Comparison of ENCODE assay signal across 2 cellular contexts in the genomic region with DNA sequence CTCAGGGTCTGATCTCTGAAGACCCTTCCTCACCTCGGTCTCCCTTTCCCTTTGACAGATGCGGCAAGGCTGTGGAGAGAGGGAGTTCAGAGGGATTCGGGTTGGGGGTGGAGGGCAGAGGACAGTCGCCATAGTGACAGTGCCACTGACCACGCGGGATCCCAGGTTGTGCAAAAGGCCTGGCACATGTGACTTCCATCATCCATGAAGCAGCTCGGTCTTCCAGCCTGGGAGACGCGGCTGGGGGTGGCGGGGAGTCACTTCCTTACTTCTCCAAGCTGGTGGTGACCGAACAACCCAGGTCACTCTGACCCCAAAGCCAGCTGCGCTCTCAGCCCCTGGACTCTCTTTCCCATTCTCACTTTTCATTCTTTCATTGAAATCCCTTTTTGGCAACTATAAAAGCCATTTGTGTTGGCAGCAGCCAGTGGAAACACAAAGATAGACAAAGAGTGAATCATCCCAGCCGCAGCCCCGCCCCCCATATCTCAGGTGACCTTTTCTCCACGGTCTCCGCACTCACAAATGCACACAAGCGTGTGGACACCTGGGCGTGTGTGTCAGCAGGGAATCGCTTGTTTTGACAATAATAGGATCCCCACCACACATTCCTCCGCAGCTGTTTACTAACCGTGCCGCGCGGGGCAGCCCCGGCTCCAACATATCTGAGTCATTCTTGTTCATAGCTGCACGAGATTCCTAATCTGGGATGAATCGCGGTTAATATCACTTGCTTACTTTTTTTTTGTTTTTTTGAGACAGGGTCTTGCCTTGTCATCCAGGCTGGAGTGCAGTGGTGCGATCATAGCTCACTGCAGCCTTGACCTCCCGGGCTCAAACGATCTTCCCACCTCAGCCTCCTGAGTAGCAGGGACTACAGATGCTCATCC.
TF ChIP-seq lines count a peak whose summit lies in the region.

No MANE protein-coding gene starts in this region.

TF ChIP-seq in K562, 482 proteins besides CTCF, POLR2A, EP300 and RAD21 (continued from another document and continues in another):
- TF ChIP-seq BCOR (IDR thresholded peaks at IDR 0.05) (peak; percentile 87), ZNF766 (CRISPR knock-in tag; conservative IDR thresholded peaks at IDR 0.05) (0 out of 2 replicates have a peak, but pooled peaks have one; percentile 48), MEF2D (tag; conservative IDR thresholded peaks at IDR 0.05; ENCODE audit: low read depth) (0 out of 2 replicates have a peak, but pooled peaks have one; percentile 25), SIN3A (IDR thresholded peaks at IDR 0.05; ENCODE audit: borderline replicate concordance in 2 of 2, control insufficient read depth in 1 of 2, low read depth in 2 of 2, low read length in 2 of 2) (no peak), MCM5 (IDR thresholded peaks at IDR 0.05; ENCODE audit: low read depth) (no peak), FOXJ2 (tag; IDR thresholded peaks at IDR 0.05) (peak; percentile 86), SMC3 (conservative IDR thresholded peaks at IDR 0.05; ENCODE audit: insufficient read depth, low read depth, low read length) (0 out of 2 replicates have a peak, but pooled peaks have one; percentile 13), ZNF311 (CRISPR knock-in tag; IDR thresholded peaks at IDR 0.05) (no peak), ZNF696 (CRISPR knock-in tag; conservative IDR thresholded peaks at IDR 0.05) (no peak), ELF4 (CRISPR knock-in tag; IDR thresholded peaks at IDR 0.05) (no peak; the same call in 1 of the 2 replicates), ARHGAP35 (IDR thresholded peaks at IDR 0.05; ENCODE audit: partially characterized antibody) (peak; percentile 21), EHMT2 (IDR thresholded peaks at IDR 0.05) (0 out of 2 replicates have a peak, but pooled peaks have one; percentile 8), HDAC2 (IDR thresholded peaks at IDR 0.05) (0 out of 2 replicates have a peak, but pooled peaks have one; percentile 71), ZNF561 (CRISPR knock-in tag; conservative IDR thresholded peaks at IDR 0.05) (no peak), FOXA1 (IDR thresholded peaks at IDR 0.05; ENCODE audit: borderline replicate concordance) (no peak), ADNP (tag; IDR thresholded peaks at IDR 0.05) (peak; percentile 65), HNRNPH1 (optimal IDR thresholded peaks at IDR 0.05; ENCODE audit: low read depth, low read length) (no peak), NFE2 (IDR thresholded peaks at IDR 0.05; ENCODE audit: low read depth) (peak; percentile 91), GATA2 (CRISPR knock-in tag; IDR thresholded peaks at IDR 0.05) (peak; percentile 52; the same call in 1 of the 2 replicates), NR4A1 (CRISPR knock-in tag; IDR thresholded peaks at IDR 0.05) (no peak), NR4A1 (tag; IDR thresholded peaks at IDR 0.05) (no peak), HLTF (IDR thresholded peaks at IDR 0.05) (0 out of 2 replicates have a peak, but pooled peaks have one; percentile 19), TEAD4 (IDR thresholded peaks at IDR 0.05; ENCODE audit: low read length) (0 out of 2 replicates have a peak, but pooled peaks have one; percentile 49), TEAD4 (CRISPR knock-in tag; IDR thresholded peaks at IDR 0.05; ENCODE audit: borderline replicate concordance) (no peak)
- TF ChIP-seq, protein P1, sequence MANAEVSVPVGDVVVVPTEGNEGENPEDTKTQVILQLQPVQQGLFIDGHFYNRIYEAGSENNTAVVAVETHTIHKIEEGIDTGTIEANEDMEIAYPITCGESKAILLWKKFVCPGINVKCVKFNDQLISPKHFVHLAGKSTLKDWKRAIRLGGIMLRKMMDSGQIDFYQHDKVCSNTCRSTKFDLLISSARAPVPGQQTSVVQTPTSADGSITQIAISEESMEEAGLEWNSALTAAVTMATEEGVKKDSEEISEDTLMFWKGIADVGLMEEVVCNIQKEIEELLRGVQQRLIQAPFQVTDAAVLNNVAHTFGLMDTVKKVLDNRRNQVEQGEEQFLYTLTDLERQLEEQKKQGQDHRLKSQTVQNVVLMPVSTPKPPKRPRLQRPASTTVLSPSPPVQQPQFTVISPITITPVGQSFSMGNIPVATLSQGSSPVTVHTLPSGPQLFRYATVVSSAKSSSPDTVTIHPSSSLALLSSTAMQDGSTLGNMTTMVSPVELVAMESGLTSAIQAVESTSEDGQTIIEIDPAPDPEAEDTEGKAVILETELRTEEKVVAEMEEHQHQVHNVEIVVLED (CRISPR knock-in tag; IDR thresholded peaks at IDR 0.05) = 0 out of 2 replicates have a peak, but pooled peaks have one; percentile 17

TF ChIP-seq in HepG2, 621 proteins besides CTCF, POLR2A, EP300 and RAD21 (continued from another document and continues in another):
- TF ChIP-seq ELF3 (CRISPR knock-in tag; IDR thresholded peaks at IDR 0.05) (peak; percentile 39), FOXJ3 (CRISPR knock-in tag; IDR thresholded peaks at IDR 0.05; ENCODE audit: borderline replicate concordance) (no peak), NR2F1 (CRISPR knock-in tag; IDR thresholded peaks at IDR 0.05) (no peak), FOXA3 (CRISPR knock-in tag; IDR thresholded peaks at IDR 0.05) (peak; percentile 80), SOX5 (CRISPR knock-in tag; IDR thresholded peaks at IDR 0.05; ENCODE audit: borderline replicate concordance) (peak; percentile 94), MED13 (CRISPR knock-in tag; IDR thresholded peaks at IDR 0.05) (no peak), TCF12 (IDR thresholded peaks at IDR 0.05) (no peak), TCF12 (CRISPR knock-in tag; IDR thresholded peaks at IDR 0.05) (no peak), REXO4 (CRISPR knock-in tag; IDR thresholded peaks at IDR 0.05; ENCODE audit: borderline replicate concordance) (no peak), KDM6A (CRISPR knock-in tag; IDR thresholded peaks at IDR 0.05; ENCODE audit: low read depth) (no peak), MEIS1 (CRISPR knock-in tag; IDR thresholded peaks at IDR 0.05; ENCODE audit: borderline replicate concordance) (no peak), ZNF335 (CRISPR knock-in tag; IDR thresholded peaks at IDR 0.05) (no peak), ZNF383 (CRISPR knock-in tag; IDR thresholded peaks at IDR 0.05; ENCODE audit: borderline replicate concordance) (no peak), ZNF891 (CRISPR knock-in tag; IDR thresholded peaks at IDR 0.05) (0 out of 2 replicates have a peak, but pooled peaks have one; percentile 8), ZNF253 (CRISPR knock-in tag; IDR thresholded peaks at IDR 0.05; ENCODE audit: borderline replicate concordance) (no peak), ZNF251 (CRISPR knock-in tag; IDR thresholded peaks at IDR 0.05) (no peak), ATF7 (IDR thresholded peaks at IDR 0.05) (no peak), ATF7 (CRISPR knock-in tag; IDR thresholded peaks at IDR 0.05) (no peak), ZNF878 (CRISPR knock-in tag; IDR thresholded peaks at IDR 0.05) (0 out of 2 replicates have a peak, but pooled peaks have one; percentile 32)
- TF ChIP-seq, protein P2, sequence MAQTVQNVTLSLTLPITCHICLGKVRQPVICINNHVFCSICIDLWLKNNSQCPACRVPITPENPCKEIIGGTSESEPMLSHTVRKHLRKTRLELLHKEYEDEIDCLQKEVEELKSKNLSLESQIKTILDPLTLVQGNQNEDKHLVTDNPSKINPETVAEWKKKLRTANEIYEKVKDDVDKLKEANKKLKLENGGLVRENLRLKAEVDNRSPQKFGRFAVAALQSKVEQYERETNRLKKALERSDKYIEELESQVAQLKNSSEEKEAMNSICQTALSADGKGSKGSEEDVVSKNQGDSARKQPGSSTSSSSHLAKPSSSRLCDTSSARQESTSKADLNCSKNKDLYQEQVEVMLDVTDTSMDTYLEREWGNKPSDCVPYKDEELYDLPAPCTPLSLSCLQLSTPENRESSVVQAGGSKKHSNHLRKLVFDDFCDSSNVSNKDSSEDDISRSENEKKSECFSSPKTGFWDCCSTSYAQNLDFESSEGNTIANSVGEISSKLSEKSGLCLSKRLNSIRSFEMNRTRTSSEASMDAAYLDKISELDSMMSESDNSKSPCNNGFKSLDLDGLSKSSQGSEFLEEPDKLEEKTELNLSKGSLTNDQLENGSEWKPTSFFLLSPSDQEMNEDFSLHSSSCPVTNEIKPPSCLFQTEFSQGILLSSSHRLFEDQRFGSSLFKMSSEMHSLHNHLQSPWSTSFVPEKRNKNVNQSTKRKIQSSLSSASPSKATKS (CRISPR knock-in tag; IDR thresholded peaks at IDR 0.05) = no peak
- TF ChIP-seq, protein P3, sequence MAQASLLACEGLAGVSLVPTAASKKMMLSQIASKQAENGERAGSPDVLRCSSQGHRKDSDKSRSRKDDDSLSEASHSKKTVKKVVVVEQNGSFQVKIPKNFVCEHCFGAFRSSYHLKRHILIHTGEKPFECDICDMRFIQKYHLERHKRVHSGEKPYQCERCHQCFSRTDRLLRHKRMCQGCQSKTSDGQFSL (CRISPR knock-in tag; IDR thresholded peaks at IDR 0.05) = no peak
- TF ChIP-seq, protein P4, sequence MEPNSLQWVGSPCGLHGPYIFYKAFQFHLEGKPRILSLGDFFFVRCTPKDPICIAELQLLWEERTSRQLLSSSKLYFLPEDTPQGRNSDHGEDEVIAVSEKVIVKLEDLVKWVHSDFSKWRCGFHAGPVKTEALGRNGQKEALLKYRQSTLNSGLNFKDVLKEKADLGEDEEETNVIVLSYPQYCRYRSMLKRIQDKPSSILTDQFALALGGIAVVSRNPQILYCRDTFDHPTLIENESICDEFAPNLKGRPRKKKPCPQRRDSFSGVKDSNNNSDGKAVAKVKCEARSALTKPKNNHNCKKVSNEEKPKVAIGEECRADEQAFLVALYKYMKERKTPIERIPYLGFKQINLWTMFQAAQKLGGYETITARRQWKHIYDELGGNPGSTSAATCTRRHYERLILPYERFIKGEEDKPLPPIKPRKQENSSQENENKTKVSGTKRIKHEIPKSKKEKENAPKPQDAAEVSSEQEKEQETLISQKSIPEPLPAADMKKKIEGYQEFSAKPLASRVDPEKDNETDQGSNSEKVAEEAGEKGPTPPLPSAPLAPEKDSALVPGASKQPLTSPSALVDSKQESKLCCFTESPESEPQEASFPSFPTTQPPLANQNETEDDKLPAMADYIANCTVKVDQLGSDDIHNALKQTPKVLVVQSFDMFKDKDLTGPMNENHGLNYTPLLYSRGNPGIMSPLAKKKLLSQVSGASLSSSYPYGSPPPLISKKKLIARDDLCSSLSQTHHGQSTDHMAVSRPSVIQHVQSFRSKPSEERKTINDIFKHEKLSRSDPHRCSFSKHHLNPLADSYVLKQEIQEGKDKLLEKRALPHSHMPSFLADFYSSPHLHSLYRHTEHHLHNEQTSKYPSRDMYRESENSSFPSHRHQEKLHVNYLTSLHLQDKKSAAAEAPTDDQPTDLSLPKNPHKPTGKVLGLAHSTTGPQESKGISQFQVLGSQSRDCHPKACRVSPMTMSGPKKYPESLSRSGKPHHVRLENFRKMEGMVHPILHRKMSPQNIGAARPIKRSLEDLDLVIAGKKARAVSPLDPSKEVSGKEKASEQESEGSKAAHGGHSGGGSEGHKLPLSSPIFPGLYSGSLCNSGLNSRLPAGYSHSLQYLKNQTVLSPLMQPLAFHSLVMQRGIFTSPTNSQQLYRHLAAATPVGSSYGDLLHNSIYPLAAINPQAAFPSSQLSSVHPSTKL (CRISPR knock-in tag; IDR thresholded peaks at IDR 0.05) = peak; percentile 81
- TF ChIP-seq, protein P5, sequence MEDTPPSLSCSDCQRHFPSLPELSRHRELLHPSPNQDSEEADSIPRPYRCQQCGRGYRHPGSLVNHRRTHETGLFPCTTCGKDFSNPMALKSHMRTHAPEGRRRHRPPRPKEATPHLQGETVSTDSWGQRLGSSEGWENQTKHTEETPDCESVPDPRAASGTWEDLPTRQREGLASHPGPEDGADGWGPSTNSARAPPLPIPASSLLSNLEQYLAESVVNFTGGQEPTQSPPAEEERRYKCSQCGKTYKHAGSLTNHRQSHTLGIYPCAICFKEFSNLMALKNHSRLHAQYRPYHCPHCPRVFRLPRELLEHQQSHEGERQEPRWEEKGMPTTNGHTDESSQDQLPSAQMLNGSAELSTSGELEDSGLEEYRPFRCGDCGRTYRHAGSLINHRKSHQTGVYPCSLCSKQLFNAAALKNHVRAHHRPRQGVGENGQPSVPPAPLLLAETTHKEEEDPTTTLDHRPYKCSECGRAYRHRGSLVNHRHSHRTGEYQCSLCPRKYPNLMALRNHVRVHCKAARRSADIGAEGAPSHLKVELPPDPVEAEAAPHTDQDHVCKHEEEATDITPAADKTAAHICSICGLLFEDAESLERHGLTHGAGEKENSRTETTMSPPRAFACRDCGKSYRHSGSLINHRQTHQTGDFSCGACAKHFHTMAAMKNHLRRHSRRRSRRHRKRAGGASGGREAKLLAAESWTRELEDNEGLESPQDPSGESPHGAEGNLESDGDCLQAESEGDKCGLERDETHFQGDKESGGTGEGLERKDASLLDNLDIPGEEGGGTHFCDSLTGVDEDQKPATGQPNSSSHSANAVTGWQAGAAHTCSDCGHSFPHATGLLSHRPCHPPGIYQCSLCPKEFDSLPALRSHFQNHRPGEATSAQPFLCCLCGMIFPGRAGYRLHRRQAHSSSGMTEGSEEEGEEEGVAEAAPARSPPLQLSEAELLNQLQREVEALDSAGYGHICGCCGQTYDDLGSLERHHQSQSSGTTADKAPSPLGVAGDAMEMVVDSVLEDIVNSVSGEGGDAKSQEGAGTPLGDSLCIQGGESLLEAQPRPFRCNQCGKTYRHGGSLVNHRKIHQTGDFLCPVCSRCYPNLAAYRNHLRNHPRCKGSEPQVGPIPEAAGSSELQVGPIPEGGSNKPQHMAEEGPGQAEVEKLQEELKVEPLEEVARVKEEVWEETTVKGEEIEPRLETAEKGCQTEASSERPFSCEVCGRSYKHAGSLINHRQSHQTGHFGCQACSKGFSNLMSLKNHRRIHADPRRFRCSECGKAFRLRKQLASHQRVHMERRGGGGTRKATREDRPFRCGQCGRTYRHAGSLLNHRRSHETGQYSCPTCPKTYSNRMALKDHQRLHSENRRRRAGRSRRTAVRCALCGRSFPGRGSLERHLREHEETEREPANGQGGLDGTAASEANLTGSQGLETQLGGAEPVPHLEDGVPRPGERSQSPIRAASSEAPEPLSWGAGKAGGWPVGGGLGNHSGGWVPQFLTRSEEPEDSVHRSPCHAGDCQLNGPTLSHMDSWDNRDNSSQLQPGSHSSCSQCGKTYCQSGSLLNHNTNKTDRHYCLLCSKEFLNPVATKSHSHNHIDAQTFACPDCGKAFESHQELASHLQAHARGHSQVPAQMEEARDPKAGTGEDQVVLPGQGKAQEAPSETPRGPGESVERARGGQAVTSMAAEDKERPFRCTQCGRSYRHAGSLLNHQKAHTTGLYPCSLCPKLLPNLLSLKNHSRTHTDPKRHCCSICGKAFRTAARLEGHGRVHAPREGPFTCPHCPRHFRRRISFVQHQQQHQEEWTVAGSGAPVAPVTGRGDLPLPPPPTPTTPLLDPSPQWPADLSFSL (CRISPR knock-in tag; IDR thresholded peaks at IDR 0.05) = peak; percentile 89
- TF ChIP-seq, protein P6, sequence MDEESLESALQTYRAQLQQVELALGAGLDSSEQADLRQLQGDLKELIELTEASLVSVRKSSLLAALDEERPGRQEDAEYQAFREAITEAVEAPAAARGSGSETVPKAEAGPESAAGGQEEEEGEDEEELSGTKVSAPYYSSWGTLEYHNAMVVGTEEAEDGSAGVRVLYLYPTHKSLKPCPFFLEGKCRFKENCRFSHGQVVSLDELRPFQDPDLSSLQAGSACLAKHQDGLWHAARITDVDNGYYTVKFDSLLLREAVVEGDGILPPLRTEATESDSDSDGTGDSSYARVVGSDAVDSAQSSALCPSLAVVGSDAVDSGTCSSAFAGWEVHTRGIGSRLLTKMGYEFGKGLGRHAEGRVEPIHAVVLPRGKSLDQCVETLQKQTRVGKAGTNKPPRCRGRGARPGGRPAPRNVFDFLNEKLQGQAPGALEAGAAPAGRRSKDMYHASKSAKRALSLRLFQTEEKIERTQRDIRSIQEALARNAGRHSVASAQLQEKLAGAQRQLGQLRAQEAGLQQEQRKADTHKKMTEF (CRISPR knock-in tag; IDR thresholded peaks at IDR 0.05) = no peak; the same call in 1 of the 2 replicates
